13 cellular contexts compared by ENCODE assay signal in the genomic region with DNA sequence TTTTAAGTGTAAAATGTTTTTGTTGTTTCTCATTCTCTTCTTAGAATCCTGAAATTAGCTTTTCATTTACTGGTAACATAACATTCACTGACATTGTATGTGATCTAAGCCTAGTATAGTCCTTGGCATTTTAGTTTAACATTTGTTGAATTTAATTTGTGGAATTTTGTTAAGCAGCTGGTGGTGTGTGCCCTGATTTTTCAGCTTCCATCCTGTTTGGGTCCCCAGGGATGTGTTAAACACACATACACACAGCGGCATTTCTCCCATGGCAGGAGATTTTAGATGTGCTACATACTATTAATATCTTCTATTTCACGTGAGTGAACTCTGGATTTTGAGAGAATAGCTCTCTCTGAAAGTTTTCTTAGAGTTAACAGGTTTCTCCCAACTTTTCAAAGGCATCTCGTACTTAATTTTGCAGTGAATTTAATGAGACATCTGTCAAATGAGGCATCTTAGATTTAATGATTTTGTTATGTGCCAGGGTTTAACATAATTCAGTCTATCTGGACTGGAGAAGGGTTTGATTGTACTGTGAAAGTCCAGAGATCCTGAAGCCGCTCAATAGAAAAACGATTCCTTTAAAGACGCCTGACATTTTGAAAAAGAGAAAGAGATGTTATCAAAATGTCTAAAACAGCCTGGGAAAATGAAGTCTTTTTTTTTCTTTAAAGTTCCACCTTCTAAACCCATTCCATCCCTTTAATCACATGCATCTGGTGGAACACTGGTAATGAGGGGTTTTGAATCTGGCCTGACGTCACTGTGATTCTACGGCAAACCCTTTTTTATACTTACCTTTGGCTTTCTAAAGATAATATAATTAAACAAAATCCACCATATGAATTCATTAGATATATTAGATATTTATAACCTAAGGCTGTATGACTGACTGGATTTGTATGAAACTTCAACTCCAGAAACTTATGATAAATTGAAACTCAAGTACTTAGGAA. TPM values are rescaled to one million over a fixed set of nuclear protein-coding genes. Genes with fewer than 3 reads are reported as not detected.
DNase-seq lines count a peak whose midpoint lies in the region; ATAC-seq and TF ChIP-seq lines count a peak whose summit lies in the region.
"Had no signal": no experiment of that assay in that cellular context is flagged by ENCODE, and none has a peak within 500 bp of the region (broad histone marks: within the 10 kb centered on the region; RNA-seq: fewer than 3 reads in every experiment).

No MANE protein-coding gene starts in this region.

- H3K4me3 ChIP-seq in HEK293 (ENCODE audit: low read depth, low read length) (no peak overlapping the region), skeletal muscle satellite cell (ENCODE audit: low read length) (no peak overlapping the region), H7 (ENCODE audit: insufficient read depth, low read depth, low read length) (no peak overlapping the region)

- peak overlapping the region; percentile 92 for H3K4me2 ChIP-seq in skeletal muscle satellite cell (ENCODE audit: low read length)

- TF ChIP-seq CTCF in HEK293 (tag by site-specific recombination; IDR thresholded peaks at IDR 0.05), result no peak

- POLR2A ChIA-PET in HEK293 (lab: Yijun Ruan, JAX), result interaction anchor here (0.6 kb wide), 1 partner anchor 114 kb away, joined by 3 read pairs; no protein-coding TSS in a partner anchor
- POLR2A ChIA-PET in activated CD4-positive, alpha-beta memory T cell treated with anti-CD3 and anti-CD28 coated beads for 36 hours (lab: Charles Lee), result no interaction called here

- H3K36me3 Mint-ChIP-seq in activated CD4-positive, alpha-beta memory T cell treated with anti-CD3 and anti-CD28 coated beads for 36 hours, result no peaks in the 10 kb centered on the region
- H3K36me3 Mint-ChIP-seq: naive B cell had no signal

- no peak overlapping the region for H3K27ac Mint-ChIP-seq in activated CD4-positive, alpha-beta memory T cell treated with anti-CD3 and anti-CD28 coated beads for 36 hours

- H3K27me3 ChIP-seq in skeletal muscle satellite cell (ENCODE audit: control insufficient read depth, insufficient read depth, low read length) (no peaks in the 10 kb centered on the region), H7 (ENCODE audit: control insufficient read depth, insufficient read depth, low read length) (no peaks in the 10 kb centered on the region)
- H3K27me3 ChIP-seq: heart left ventricle had no signal

- H3K9me3 ChIP-seq in HEK293 (ENCODE audit: control insufficient read depth, insufficient read depth, low read depth, low read length) (no peaks in the 10 kb centered on the region), skeletal muscle satellite cell (replicated peaks; ENCODE audit: low read length) (no peaks in the 10 kb centered on the region)
- H3K9me3 ChIP-seq: heart left ventricle had no signal

- CTCF ChIA-PET in HEK293 (lab: Yijun Ruan, JAX), result interaction anchor here (1.0 kb wide), 1 partner anchor 93 kb away, joined by 3 read pairs; no protein-coding TSS in a partner anchor
- CTCF ChIA-PET in activated CD4-positive, alpha-beta memory T cell treated with anti-CD3 and anti-CD28 coated beads for 36 hours (lab: Charles Lee), result no interaction called here

- no peak overlapping the region for H3K4me3 Mint-ChIP-seq in activated CD4-positive, alpha-beta memory T cell treated with anti-CD3 and anti-CD28 coated beads for 36 hours
- H3K4me3 Mint-ChIP-seq: central memory CD8-positive, alpha-beta T cell; naive B cell had no signal

- H3K9ac ChIP-seq in skeletal muscle satellite cell (ENCODE audit: low read depth, low read length), result peak overlapping the region; percentile 41

- no peak overlapping the region for H3K27ac ChIP-seq in HEK293 (ENCODE audit: extremely low read depth, low read depth, low read length)

- H3K9me3 Mint-ChIP-seq in activated CD4-positive, alpha-beta memory T cell treated with anti-CD3 and anti-CD28 coated beads for 36 hours, result no peaks in the 10 kb centered on the region
- H3K9me3 Mint-ChIP-seq: central memory CD8-positive, alpha-beta T cell; naive B cell had no signal

- intact Hi-C loops in activated CD4-positive, alpha-beta memory T cell treated with anti-CD3 and anti-CD28 coated beads for 36 hours (cut with micrococcal nuclease), result no loop called here
- intact Hi-C loops in left colon (cut with DNase I, micrococcal nuclease), result no loop called here

- H3K27me3 Mint-ChIP-seq in activated CD4-positive, alpha-beta memory T cell treated with anti-CD3 and anti-CD28 coated beads for 36 hours, result peaks cover 2% of the 10 kb centered on the region
- H3K27me3 Mint-ChIP-seq: central memory CD8-positive, alpha-beta T cell; naive B cell had no signal

- peaks cover 38% of the 10 kb centered on the region for H3K4me1 Mint-ChIP-seq in activated CD4-positive, alpha-beta memory T cell treated with anti-CD3 and anti-CD28 coated beads for 36 hours (ENCODE audit: low read depth)

- DNase-seq in RPMI8226, result peak; percentile 50
- DNase-seq in globus pallidus (ENCODE audit: low spot score), result peak; percentile 34
- no peak for DNase-seq in H7
- no peak for DNase-seq in activated CD4-positive, alpha-beta memory T cell treated with anti-CD3 and anti-CD28 coated beads for 36 hours
- DNase-seq in left colon, result no peak
- DNase-seq: activated CD4-positive, CD25-positive, alpha-beta regulatory T cell; activated naive CD4-positive, alpha-beta T cell treated with anti-CD3 and anti-CD28 coated beads, Interleukin-2, amount 50 U/mL, for 16 hours; heart left ventricle; naive B cell; trophoblast cell had no signal

- ATAC-seq in left colon, result no peak

- no peaks in the 10 kb centered on the region for H3K36me3 ChIP-seq in HEK293 (ENCODE audit: control insufficient read depth in 2 of 2, insufficient read depth in 1 of 2, low read length in 2 of 2)
- H3K36me3 ChIP-seq in skeletal muscle satellite cell (ENCODE audit: insufficient read depth, low read length), result no peaks in the 10 kb centered on the region
- no peaks in the 10 kb centered on the region for H3K36me3 ChIP-seq in H7 (replicated peaks; ENCODE audit: control insufficient read depth, insufficient read depth, low read length)
- H3K36me3 ChIP-seq: heart left ventricle had no signal

- peaks cover 52% of the 10 kb centered on the region for H3K4me1 ChIP-seq in HEK293 (ENCODE audit: control insufficient read depth, insufficient read depth, low read length)
- peaks cover 20% of the 10 kb centered on the region for H3K4me1 ChIP-seq in skeletal muscle satellite cell (ENCODE audit: control insufficient read depth, insufficient read depth, low read length)

TF ChIP-seq in HEK293, 187 proteins besides CTCF, POLR2A, EP300 and RAD21 (continues in another document):
- TF ChIP-seq PRDM1 (tag by site-specific recombination; IDR thresholded peaks at IDR 0.05), result peak; percentile 37; the same call in 1 of the 2 replicates
- no peak for TF ChIP-seq TSHZ1 (tag by site-specific recombination; IDR thresholded peaks at IDR 0.05; ENCODE audit: borderline replicate concordance)
- no peak for TF ChIP-seq ZNF830 (tag by site-specific recombination; IDR thresholded peaks at IDR 0.05; ENCODE audit: low read depth)
- no peak for TF ChIP-seq RBAK (tag by site-specific recombination; IDR thresholded peaks at IDR 0.05)
- peak; percentile 58; the same call in 1 of the 2 replicates for TF ChIP-seq PRDM6 (tag by site-specific recombination; IDR thresholded peaks at IDR 0.05)
- no peak for TF ChIP-seq ZBTB48 (tag by site-specific recombination; IDR thresholded peaks at IDR 0.05)
- TF ChIP-seq ZNF521 (tag by site-specific recombination; IDR thresholded peaks at IDR 0.05), result no peak
- TF ChIP-seq BCL11B (tag by site-specific recombination; IDR thresholded peaks at IDR 0.05; ENCODE audit: low read depth), result no peak

RNA-seq across cellular contexts. Expression of gene PHLPP1, which starts 6.8 kb away (rescaled TPM):
- total RNA-seq in skeletal muscle satellite cell (2012; rRNA removed), result 4.3 and 4.4 TPM in 2 replicates
- total RNA-seq in H7 (2014; rRNA removed; shearing (Covaris generic)), result 23.0 and 29.2 TPM in 2 replicates
- total RNA-seq in activated CD4-positive, alpha-beta memory T cell treated with anti-CD3 and anti-CD28 coated beads for 36 hours, result 1 to 10 TPM; 8.0 to 8.7 TPM
- total RNA-seq in left colon, result 10 to 100 TPM; 21.4 to 22.9 TPM

Comparison
In these comparisons a context has a peak if more than half of its experiments do, and no peak if none do; other contexts are left out.
1. DNase-seq: peak in RPMI8226 (single experiment) and globus pallidus (single experiment); none in H7 (single experiment), activated CD4-positive, alpha-beta memory T cell treated with anti-CD3 and anti-CD28 coated beads for 36 hours (single experiment) and left colon (0 of 2).